In genomic region chr9:111691686-111692329, GRCh38 we compare ENCODE assay signal across 8 cellular contexts. TPM values are rescaled to one million over a fixed set of nuclear protein-coding genes. Genes with fewer than 3 reads are reported as not detected.
A peak's percentile ranks its signal among the peaks of the same experiment; 100 is the strongest.
DNase-seq lines count a peak whose midpoint lies in the region; ATAC-seq, FAIRE-seq and TF ChIP-seq lines count a peak whose summit lies in the region.

No MANE protein-coding gene starts in this region.

- TF ChIP-seq CTCF in A549 (IDR thresholded peaks at IDR 0.05) (peak; percentile 66), GM12864 (IDR thresholded peaks at IDR 0.05; ENCODE audit: low read depth, low read length, missing control alignments) (peak; percentile 14), choroid plexus epithelial cell (conservative IDR thresholded peaks at IDR 0.05; ENCODE audit: low read depth, low read length) (peak; percentile 51), osteoblast (IDR thresholded peaks at IDR 0.05; ENCODE audit: extremely low read depth, low read depth, low read length) (peak; percentile 48), uterus (IDR thresholded peaks at IDR 0.05) (peak in 1 of 4 experiments; percentile 4), tibial nerve (IDR thresholded peaks at IDR 0.05) (peak in 2 of 5 experiments; percentile 11 to 16)

- H3K36me3 ChIP-seq in osteoblast (ENCODE audit: insufficient read depth, low read length) (no peaks in the 10 kb centered on the region), uterus (no peaks in the 10 kb centered on the region), tibial nerve (peaks cover 0 to 5% (median 0%) of the 10 kb centered on the region in 3 donors)

- CTCF ChIA-PET in A549 (lab: Yijun Ruan, JAX), result interaction anchor here (0.6 to 3.2 kb wide), 20 partner anchors 9 to 281 kb away, joined by 3 to 13 read pairs (median 4); no protein-coding TSS in a partner anchor

- TF ChIP-seq RAD21 in A549 (conservative IDR thresholded peaks at IDR 0.05 in 1 of 2, IDR thresholded peaks at IDR 0.05 in 1 of 2), result peak; percentile 75 to 76

- ATAC-seq in A549, result peak; percentile 50 to 78; a peak in 3 of 6 replicates
- no peak for ATAC-seq in GM18505 (IDR thresholded peaks at IDR 0.05; ENCODE audit: unreplicated experiment)

- POLR2A ChIA-PET in A549 (lab: Yijun Ruan, JAX), result no interaction called here

- H3K79me2 ChIP-seq in osteoblast (ENCODE audit: insufficient read depth, low read length), result no peaks in the 10 kb centered on the region

- no peaks in the 10 kb centered on the region for H4K20me1 ChIP-seq in osteoblast (ENCODE audit: insufficient read depth, low read length)

- H3K27ac ChIP-seq in A549, result peak overlapping the region in 1 of 2 experiments; percentile 30; a peak in 1 of 6 replicates
- H3K27ac ChIP-seq in osteoblast (ENCODE audit: low read depth, low read length), result no peak overlapping the region
- no peak overlapping the region for H3K27ac ChIP-seq in uterus
- no peak overlapping the region for H3K27ac ChIP-seq in tibial nerve

- H3K4me3 ChIP-seq in A549 (no peak overlapping the region), GM12864 (ENCODE audit: low read depth, low read length) (no peak overlapping the region), choroid plexus epithelial cell (ENCODE audit: low read depth, low read length) (no peak overlapping the region), osteoblast (ENCODE audit: insufficient read depth, low read length) (no peak overlapping the region), uterus (no peak overlapping the region), tibial nerve (no peak overlapping the region)

- H3K27me3 ChIP-seq in osteoblast (ENCODE audit: insufficient read depth, low read length), result no peaks in the 10 kb centered on the region
- H3K27me3 ChIP-seq in uterus, result no peaks in the 10 kb centered on the region
- no peaks in the 10 kb centered on the region for H3K27me3 ChIP-seq in tibial nerve

- peaks cover 9% of the 10 kb centered on the region; the same call in 2 of the 3 replicates for H3K4me1 ChIP-seq in A549
- H3K4me1 ChIP-seq in osteoblast (ENCODE audit: insufficient read depth, low read length), result no peaks in the 10 kb centered on the region
- H3K4me1 ChIP-seq in uterus, result no peaks in the 10 kb centered on the region
- no peaks in the 10 kb centered on the region for H3K4me1 ChIP-seq in tibial nerve

- H2AFZ ChIP-seq in osteoblast (ENCODE audit: low read length), result peak overlapping the region; percentile 78

- peak; percentile 85 for FAIRE-seq in A549 (lab: Jason Lieb, UNC)

- TF ChIP-seq EP300 in A549 (IDR thresholded peaks at IDR 0.05) (no peak), tibial nerve (IDR thresholded peaks at IDR 0.05) (no peak)

- intact Hi-C loops in uterus (cut with DNase I; ENCODE audit: low total_unique reads), result no loop called here

- H3K9me3 ChIP-seq in A549 (no peaks in the 10 kb centered on the region), osteoblast (ENCODE audit: low read depth, low read length) (no peaks in the 10 kb centered on the region), uterus (no peaks in the 10 kb centered on the region), tibial nerve (no peaks in the 10 kb centered on the region)

- peak; percentile 16 to 66 for DNase-seq in A549 (ENCODE audit: low read depth in 1 of 2, low spot score in 1 of 2)
- DNase-seq in GM12864 (ENCODE audit: low read depth), result no peak
- DNase-seq in NCI-H526 treated with DMSO at 0.1 percent for 48 hours (lab: John Stamatoyannopoulos, UW), result peak; percentile 14
- DNase-seq in choroid plexus epithelial cell (ENCODE audit: low read depth), result peak; percentile 68
- DNase-seq in osteoblast (ENCODE audit: insufficient read length, low spot score, missing footprints), result peak; percentile 68
- DNase-seq in uterus, result no peak
- no peak for DNase-seq in tibial nerve (ENCODE audit: low spot score in 2 of 2)

- TF ChIP-seq POLR2A in A549 (IDR thresholded peaks at IDR 0.05; ENCODE audit: low read length), result no peak
- TF ChIP-seq POLR2A in uterus (IDR thresholded peaks at IDR 0.05), result no peak
- no peak for TF ChIP-seq POLR2A in GM18505 (IDR thresholded peaks at IDR 0.05; ENCODE audit: borderline replicate concordance, extremely low read depth, insufficient read depth, insufficient read length)
- TF ChIP-seq POLR2A in tibial nerve (IDR thresholded peaks at IDR 0.05), result no peak

- WGBS in A549 (ENCODE audit: missing lambda C conversion rate), result 29% methylated on average over 4 of the region's 4 CpGs
- WGBS in tibial nerve, 2 donors, result 32 to 33% methylated on average over 4 of the region's 4 CpGs

- peak overlapping the region; percentile 58 for H3K4me2 ChIP-seq in A549
- peak overlapping the region; percentile 42 for H3K4me2 ChIP-seq in osteoblast (ENCODE audit: insufficient read depth, low read length)

TF ChIP-seq in A549, 52 proteins besides CTCF, POLR2A, EP300 and RAD21:
- TF ChIP-seq MAFK (IDR thresholded peaks at IDR 0.05; ENCODE audit: partially characterized antibody) (peak; percentile 73), SMC3 (IDR thresholded peaks at IDR 0.05) (peak; percentile 62)
- TF ChIP-seq, protein P1, sequence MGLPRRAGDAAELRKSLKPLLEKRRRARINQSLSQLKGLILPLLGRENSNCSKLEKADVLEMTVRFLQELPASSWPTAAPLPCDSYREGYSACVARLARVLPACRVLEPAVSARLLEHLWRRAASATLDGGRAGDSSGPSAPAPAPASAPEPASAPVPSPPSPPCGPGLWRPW (IDR thresholded peaks at IDR 0.05), result no peak

RNA-seq across cellular contexts. Expression of gene GNG10, which starts 30.4 kb away (rescaled TPM):
- polyA plus RNA-seq in A549 (2011; rRNA removed), result 80.1 and 102 TPM in 2 replicates
- 43.4 and 46.5 TPM in 2 replicates for polyA plus RNA-seq in A549 (2012; cell fraction: cytosol; rRNA removed)
- 13.7 and 22.8 TPM in 2 replicates for polyA plus RNA-seq in A549 (2012; cell fraction: nucleus; rRNA removed)
- 57.9 to 70.8 TPM (median 64.5 TPM) in 3 replicates for polyA plus RNA-seq in A549 (2017; fragmentation: RNase III; extraction: RNeasy Plus Mini Kit Qiagen cat#74134 plus additional on column Dnase treatment)
- polyA minus RNA-seq in A549 (2011; rRNA and poly(A)+ RNA removed), result 9.4 and 11.0 TPM in 2 replicates
- 69.1 and 76.0 TPM in 2 replicates for total RNA-seq in osteoblast
- total RNA-seq in uterus, result 10 to 100 TPM; 32.8 to 89.0 (median 69.3) TPM
- 10 to 100 TPM; 41.8 to 70.2 (median 51.0) TPM for total RNA-seq in tibial nerve

Comparison
In these comparisons a context has a peak if more than half of its experiments do, and no peak if none do; other contexts are left out.
1. DNase-seq: peak in A549 (2 of 2), NCI-H526 treated with DMSO at 0.1 percent for 48 hours (single experiment), choroid plexus epithelial cell (single experiment) and osteoblast (single experiment); none in GM12864 (single experiment), uterus (0 of 2) and tibial nerve (0 of 2).